1 cellular context compared by ENCODE assay signal in the genomic region with DNA sequence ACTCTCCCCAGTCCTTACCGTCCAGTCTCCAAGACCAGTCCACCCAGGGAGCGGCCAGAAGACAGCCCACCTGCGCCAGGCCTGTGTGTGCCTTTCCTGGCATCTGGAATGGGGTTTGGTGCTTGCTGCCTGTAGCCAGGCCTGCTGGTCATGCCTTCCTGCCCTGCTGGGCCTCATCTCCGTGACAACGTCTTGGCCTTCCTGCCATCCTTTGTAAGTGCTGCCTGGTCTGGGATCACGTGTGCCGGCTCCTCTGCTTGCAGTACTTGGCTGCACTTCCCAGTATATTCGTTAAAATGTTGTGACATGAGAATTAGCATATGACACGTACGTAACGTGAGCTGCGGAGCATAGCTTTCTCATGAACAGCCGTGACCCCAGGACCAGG.
TF ChIP-seq lines count a peak whose summit lies in the region.

No MANE protein-coding gene starts in this region.

TF ChIP-seq in IMR-90, 13 proteins besides CTCF, POLR2A, EP300 and RAD21:
- TF ChIP-seq FOS (IDR thresholded peaks at IDR 0.05; ENCODE audit: low read depth, low read length) = no peak
- TF ChIP-seq, protein P1, sequence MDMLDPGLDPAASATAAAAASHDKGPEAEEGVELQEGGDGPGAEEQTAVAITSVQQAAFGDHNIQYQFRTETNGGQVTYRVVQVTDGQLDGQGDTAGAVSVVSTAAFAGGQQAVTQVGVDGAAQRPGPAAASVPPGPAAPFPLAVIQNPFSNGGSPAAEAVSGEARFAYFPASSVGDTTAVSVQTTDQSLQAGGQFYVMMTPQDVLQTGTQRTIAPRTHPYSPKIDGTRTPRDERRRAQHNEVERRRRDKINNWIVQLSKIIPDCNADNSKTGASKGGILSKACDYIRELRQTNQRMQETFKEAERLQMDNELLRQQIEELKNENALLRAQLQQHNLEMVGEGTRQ (IDR thresholded peaks at IDR 0.05; ENCODE audit: low read depth, low read length) = peak; percentile 59; the same call in 1 of the 2 replicates
- TF ChIP-seq BHLHE40 (IDR thresholded peaks at IDR 0.05; ENCODE audit: low read depth, low read length) = no peak
- TF ChIP-seq SMC3 (IDR thresholded peaks at IDR 0.05; ENCODE audit: low read depth, low read length) = no peak
- TF ChIP-seq NFE2L2 (IDR thresholded peaks at IDR 0.05; ENCODE audit: low read depth, low read length) = no peak
